Comparison of ENCODE assay signal across 17 cellular contexts in the genomic region with DNA sequence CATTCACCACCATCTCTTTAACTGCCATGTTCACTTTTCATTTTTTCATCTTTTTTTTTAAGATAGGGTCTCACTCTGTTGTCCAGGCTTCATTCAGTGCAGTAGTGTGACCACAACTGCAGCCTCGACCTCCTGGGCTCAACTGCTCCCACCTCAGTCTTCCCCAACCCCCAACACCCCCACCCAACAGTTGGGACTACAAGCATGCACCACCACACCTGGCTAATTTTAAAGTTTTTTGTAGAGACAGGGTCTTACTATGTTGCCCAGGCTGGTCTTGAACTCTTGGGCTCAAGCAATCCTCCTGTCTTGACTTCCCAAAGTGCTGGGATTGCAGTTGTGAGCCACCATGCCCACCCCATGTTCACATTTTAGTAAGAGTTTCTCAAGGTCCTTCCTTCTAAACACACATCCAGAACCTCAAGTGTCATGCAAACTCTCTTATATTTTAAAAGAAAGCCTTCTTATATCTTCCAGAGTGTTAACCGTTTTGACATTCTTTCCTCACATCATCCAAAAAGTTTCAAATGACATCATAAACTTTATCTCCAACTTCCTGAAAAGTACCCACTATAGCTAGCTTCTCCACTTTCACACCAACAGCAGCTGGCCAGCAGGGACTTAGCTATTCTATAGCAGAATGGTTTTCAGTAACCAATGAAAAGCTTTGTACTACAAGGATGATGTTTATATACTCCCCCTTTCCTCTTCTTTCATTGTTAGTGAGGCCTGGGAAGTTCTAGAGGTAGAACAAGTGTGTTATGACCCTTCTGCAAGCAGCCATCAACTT. TPM values are rescaled to one million over a fixed set of nuclear protein-coding genes. Genes with fewer than 3 reads are reported as not detected.
DNase-seq lines count a peak whose midpoint lies in the region; ATAC-seq and TF ChIP-seq lines count a peak whose summit lies in the region.
"Had no signal": no experiment of that assay in that cellular context is flagged by ENCODE, and none has a peak within 500 bp of the region (broad histone marks: within the 10 kb centered on the region; RNA-seq: fewer than 3 reads in every experiment).

No MANE protein-coding gene starts in this region.

- no peak for TF ChIP-seq CTCF in choroid plexus epithelial cell (conservative IDR thresholded peaks at IDR 0.05; ENCODE audit: low read depth, low read length)
- TF ChIP-seq CTCF in mesothelial cell of epicardium (IDR thresholded peaks at IDR 0.05; ENCODE audit: unreplicated experiment), result no peak

- no peaks in the 10 kb centered on the region for H3K9me3 Mint-ChIP-seq in stimulated activated naive CD8-positive, alpha-beta T cell treated with anti-CD3 and anti-CD28 coated beads, Interleukin-15, Interleukin-2, amounts not matched to agents 100 ng/mL and 50 ng/mL, for 24 hours
- H3K9me3 Mint-ChIP-seq in stimulated activated naive CD8-positive, alpha-beta T cell treated with anti-CD3 and anti-CD28 coated beads, Interleukin-15, amount 100 ng/mL, for 72 hours, result no peaks in the 10 kb centered on the region
- no peaks in the 10 kb centered on the region for H3K9me3 Mint-ChIP-seq in mesothelial cell of epicardium
- H3K9me3 Mint-ChIP-seq: brain, endodermal cell had no signal

- no peaks in the 10 kb centered on the region for H3K4me1 ChIP-seq in effector memory CD4-positive, alpha-beta T cell (ENCODE audit: control insufficient read depth, insufficient read depth, low read length, poor library complexity, severe bottlenecking)
- H3K4me1 ChIP-seq: BE2C had no signal

- peaks cover 14% of the 10 kb centered on the region for H3K4me1 Mint-ChIP-seq in stimulated activated naive CD8-positive, alpha-beta T cell treated with anti-CD3 and anti-CD28 coated beads, Interleukin-15, Interleukin-2, amounts not matched to agents 100 ng/mL and 50 ng/mL, for 24 hours (ENCODE audit: low read depth)
- peaks cover 35% of the 10 kb centered on the region for H3K4me1 Mint-ChIP-seq in stimulated activated naive CD8-positive, alpha-beta T cell treated with anti-CD3 and anti-CD28 coated beads, Interleukin-15, amount 100 ng/mL, for 72 hours
- H3K4me1 Mint-ChIP-seq in mesothelial cell of epicardium, result peaks cover 2% of the 10 kb centered on the region
- H3K4me1 Mint-ChIP-seq: endodermal cell had no signal

- no peak overlapping the region for H3K27ac ChIP-seq in effector memory CD4-positive, alpha-beta T cell (ENCODE audit: insufficient read depth, low read length, poor library complexity, severe bottlenecking)
- H3K27ac ChIP-seq: left ventricle myocardium inferior had no signal

- no peaks in the 10 kb centered on the region for H3K27me3 ChIP-seq in effector memory CD4-positive, alpha-beta T cell (replicated peaks; ENCODE audit: control insufficient read depth, insufficient read depth, low read length, poor library complexity, severe bottlenecking)
- H3K27me3 ChIP-seq: BE2C had no signal

- no peaks in the 10 kb centered on the region for H3K9me3 ChIP-seq in effector memory CD4-positive, alpha-beta T cell (ENCODE audit: control insufficient read depth, low read length)
- H3K9me3 ChIP-seq: BE2C, left ventricle myocardium inferior had no signal

- H3K27me3 Mint-ChIP-seq in stimulated activated naive CD8-positive, alpha-beta T cell treated with anti-CD3 and anti-CD28 coated beads, Interleukin-15, Interleukin-2, amounts not matched to agents 100 ng/mL and 50 ng/mL, for 24 hours, result no peaks in the 10 kb centered on the region
- no peaks in the 10 kb centered on the region for H3K27me3 Mint-ChIP-seq in stimulated activated naive CD8-positive, alpha-beta T cell treated with anti-CD3 and anti-CD28 coated beads, Interleukin-15, amount 100 ng/mL, for 72 hours
- H3K27me3 Mint-ChIP-seq in mesothelial cell of epicardium (ENCODE audit: low read depth), result no peaks in the 10 kb centered on the region
- H3K27me3 Mint-ChIP-seq: brain, T-helper 17 cell had no signal

- no peaks in the 10 kb centered on the region for H3K36me3 ChIP-seq in effector memory CD4-positive, alpha-beta T cell (ENCODE audit: control insufficient read depth, insufficient read depth, low read length)
- H3K36me3 ChIP-seq: BE2C had no signal

- H3K27ac Mint-ChIP-seq in stimulated activated naive CD8-positive, alpha-beta T cell treated with anti-CD3 and anti-CD28 coated beads, Interleukin-15, Interleukin-2, amounts not matched to agents 100 ng/mL and 50 ng/mL, for 24 hours, result peak overlapping the region; percentile 0
- peak overlapping the region in 1 of 2 donors; percentile 6 for H3K27ac Mint-ChIP-seq in stimulated activated naive CD8-positive, alpha-beta T cell treated with anti-CD3 and anti-CD28 coated beads, Interleukin-15, amount 100 ng/mL, for 72 hours
- H3K27ac Mint-ChIP-seq in mesothelial cell of epicardium, result no peak overlapping the region
- H3K27ac Mint-ChIP-seq: brain, T-helper 17 cell had no signal

- H3K4me3 Mint-ChIP-seq in stimulated activated naive CD8-positive, alpha-beta T cell treated with anti-CD3 and anti-CD28 coated beads, Interleukin-15, Interleukin-2, amounts not matched to agents 100 ng/mL and 50 ng/mL, for 24 hours, result no peak overlapping the region
- no peak overlapping the region for H3K4me3 Mint-ChIP-seq in stimulated activated naive CD8-positive, alpha-beta T cell treated with anti-CD3 and anti-CD28 coated beads, Interleukin-15, amount 100 ng/mL, for 72 hours
- no peak overlapping the region for H3K4me3 Mint-ChIP-seq in mesothelial cell of epicardium
- H3K4me3 Mint-ChIP-seq: brain, endodermal cell, T-helper 17 cell had no signal

- H3K4me3 ChIP-seq in choroid plexus epithelial cell (ENCODE audit: low read depth, low read length), result no peak overlapping the region
- no peak overlapping the region for H3K4me3 ChIP-seq in effector memory CD4-positive, alpha-beta T cell (ENCODE audit: insufficient read depth, low read depth, low read length, poor library complexity, severe bottlenecking)
- H3K4me3 ChIP-seq: left ventricle myocardium inferior had no signal

- peaks cover 18% of the 10 kb centered on the region for H3K36me3 Mint-ChIP-seq in stimulated activated naive CD8-positive, alpha-beta T cell treated with anti-CD3 and anti-CD28 coated beads, Interleukin-15, Interleukin-2, amounts not matched to agents 100 ng/mL and 50 ng/mL, for 24 hours (ENCODE audit: low read depth)
- H3K36me3 Mint-ChIP-seq in mesothelial cell of epicardium, result peaks cover 12% of the 10 kb centered on the region

- no peak for ATAC-seq in stimulated activated naive CD8-positive, alpha-beta T cell treated with anti-CD3 and anti-CD28 coated beads, Interleukin-15, amount 100 ng/mL, for 72 hours
- ATAC-seq in HG02938 (IDR thresholded peaks at IDR 0.05; ENCODE audit: unreplicated experiment), result no peak
- ATAC-seq: T-helper 17 cell had no signal

- DNase-seq in stimulated activated naive CD8-positive, alpha-beta T cell treated with anti-CD3 and anti-CD28 coated beads, Interleukin-15, amount 100 ng/mL, for 72 hours, result no peak
- DNase-seq in NOMO-1 treated with DMSO at 0.1 percent for 48 hours (lab: John Stamatoyannopoulos, UW; ENCODE audit: unreplicated experiment), result peak; percentile 38
- peak; percentile 49 for DNase-seq in choroid plexus epithelial cell (ENCODE audit: low read depth)
- DNase-seq in activated CD8-positive, alpha-beta memory T cell treated with anti-CD3 and anti-CD28 coated beads, Interleukin-2, amount 50 U/mL, for 4 hours, result no peak
- DNase-seq in mesothelial cell of epicardium (ENCODE audit: low spot score in 2 of 2, unreplicated experiment in 2 of 2), result no peak
- no peak for DNase-seq in effector memory CD4-positive, alpha-beta T cell
- DNase-seq: activated gamma-delta T cell treated with Interleukin-2 at 50 U/mL for 16 hours; BE2C; endodermal cell; left ventricle myocardium inferior; NCI-H1930; NK-92 treated with Interleukin-12 subunit alpha and Interleukin-12 subunit beta, amount 100 ng/mL, for 24 hours; small intestine; T-helper 17 cell had no signal

RNA-seq across cellular contexts. Expression of gene TRAF4, which starts 49.3 kb away (rescaled TPM):
- total RNA-seq in mesothelial cell of epicardium, result 252 to 259 TPM (median 254 TPM) in 3 replicates

RNA-seq across cellular contexts. Expression of gene FAM222B, which starts 49.5 kb away (rescaled TPM):
- 36.3 to 37.9 TPM (median 37.7 TPM) in 3 replicates for total RNA-seq in mesothelial cell of epicardium

Comparison
In these comparisons a context has a peak if more than half of its experiments do, and no peak if none do; other contexts are left out.
1. DNase-seq: peak in NOMO-1 treated with DMSO at 0.1 percent for 48 hours (single experiment) and choroid plexus epithelial cell (single experiment); none in stimulated activated naive CD8-positive, alpha-beta T cell treated with anti-CD3 and anti-CD28 coated beads, Interleukin-15, amount 100 ng/mL, for 72 hours (0 of 2), activated CD8-positive, alpha-beta memory T cell treated with anti-CD3 and anti-CD28 coated beads, Interleukin-2, amount 50 U/mL, for 4 hours (single experiment), mesothelial cell of epicardium (0 of 2) and effector memory CD4-positive, alpha-beta T cell (0 of 3).